Comparison of ENCODE assay signal across 14 cellular contexts in the genomic region with DNA sequence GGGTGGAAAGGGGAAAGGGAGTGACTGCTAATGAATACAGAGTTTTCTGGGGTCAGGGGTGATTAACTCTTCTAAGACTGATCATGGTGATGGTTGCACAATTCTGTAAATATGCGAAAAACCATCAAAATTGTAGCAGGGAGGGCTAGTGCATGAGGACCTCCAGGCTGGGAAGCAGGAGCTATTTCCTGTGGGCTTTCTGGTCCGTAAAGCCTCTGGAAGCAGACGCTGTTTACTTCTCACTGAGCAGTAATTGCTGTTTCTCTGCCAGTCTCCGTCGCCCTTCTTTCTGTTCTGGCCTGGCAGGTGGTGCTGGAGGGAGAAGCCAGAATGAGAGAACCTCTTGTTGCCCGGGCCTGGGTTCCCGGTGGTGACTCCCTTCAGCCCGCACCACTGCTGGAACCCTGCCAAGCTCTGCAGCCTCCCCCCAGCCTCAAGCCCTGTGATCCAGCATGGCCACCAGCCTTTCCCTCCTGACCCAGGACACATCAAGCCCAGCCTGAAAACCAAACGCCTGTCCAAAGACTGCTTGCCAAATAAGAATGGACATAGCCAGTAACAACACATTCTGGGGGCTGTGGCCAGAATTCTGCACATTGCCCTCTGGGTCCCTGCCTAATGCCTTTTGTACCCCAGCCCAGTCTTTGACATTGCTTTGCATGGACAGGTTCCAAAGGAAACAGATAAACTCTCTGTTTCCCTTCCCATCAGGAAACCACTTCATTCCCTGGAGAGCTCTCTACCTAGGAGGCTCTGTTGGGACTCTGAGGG.
DNase-seq lines count a peak whose midpoint lies in the region; ATAC-seq and TF ChIP-seq lines count a peak whose summit lies in the region.
"Had no signal": no experiment of that assay in that cellular context is flagged by ENCODE, and none has a peak within 500 bp of the region (broad histone marks: within the 10 kb centered on the region; RNA-seq: fewer than 3 reads in every experiment).

No MANE protein-coding gene starts in this region.

- H3K9me3 ChIP-seq in SK-N-SH (no peaks in the 10 kb centered on the region), T-helper 17 cell (ENCODE audit: control insufficient read depth, low read length, poor library complexity, severe bottlenecking) (no peaks in the 10 kb centered on the region)

- ATAC-seq in T-helper 17 cell = no peak
- ATAC-seq: activated T-cell treated with anti-CD3 and anti-CD28 coated beads, Interleukin-2, amount 50 U/mL, for 72 hours; stimulated activated effector memory CD8-positive, alpha-beta T cell treated with anti-CD3 and anti-CD28 coated beads, Interleukin-12 subunit alpha, Interleukin-12 subunit beta, amount 100 ng/mL, for 72 hours had no signal

- no peaks in the 10 kb centered on the region for H3K36me3 Mint-ChIP-seq in nephron (ENCODE audit: low read depth)
- no peaks in the 10 kb centered on the region for H3K36me3 Mint-ChIP-seq in T-helper 17 cell (ENCODE audit: low read depth)
- H3K36me3 Mint-ChIP-seq: stimulated activated effector memory CD8-positive, alpha-beta T cell treated with anti-CD3 and anti-CD28 coated beads, Interleukin-12 subunit alpha, Interleukin-12 subunit beta, amount 100 ng/mL, for 72 hours had no signal

- H3K4me1 ChIP-seq in SK-N-SH (ENCODE audit: control insufficient read depth in 1 of 2, insufficient read depth in 2 of 2, low read depth in 1 of 2, low read length in 1 of 2) = peaks cover 0 to 2% of the 10 kb centered on the region in 2 experiments; a peak in 1 of 4 replicates
- H3K4me1 ChIP-seq: parathyroid adenoma had no signal

- H3K9me2 ChIP-seq in SK-N-SH = no peaks in the 10 kb centered on the region

- H3F3A ChIP-seq in SK-N-SH (replicated peaks; ENCODE audit: insufficient read depth) = no peaks in the 10 kb centered on the region

- POLR2A ChIA-PET in SK-N-SH (lab: Yijun Ruan, JAX) = interaction anchor here (0.6 kb wide), 1 partner anchor 899 kb away, joined by 7 read pairs; no protein-coding TSS in a partner anchor

- no peak for TF ChIP-seq CTCF in coronary artery (IDR thresholded peaks at IDR 0.05)
- TF ChIP-seq CTCF in nephron (IDR thresholded peaks at IDR 0.05; ENCODE audit: unreplicated experiment in 3 of 3) = no peak
- no peak for TF ChIP-seq CTCF in SK-N-SH (IDR thresholded peaks at IDR 0.05)
- no peak for TF ChIP-seq CTCF in GM13976 (IDR thresholded peaks at IDR 0.05; ENCODE audit: borderline replicate concordance, control extremely low read depth, extremely low read depth, insufficient read depth, missing control alignments)

- no peaks in the 10 kb centered on the region for H4K20me1 ChIP-seq in SK-N-SH (ENCODE audit: insufficient read depth)

- H3K4me3 Mint-ChIP-seq in nephron = no peak overlapping the region
- no peak overlapping the region for H3K4me3 Mint-ChIP-seq in T-helper 17 cell
- H3K4me3 Mint-ChIP-seq: activated T-cell treated with anti-CD3 and anti-CD28 coated beads, Interleukin-2, amount 50 U/mL, for 72 hours; B cell; stimulated activated effector memory CD8-positive, alpha-beta T cell treated with anti-CD3 and anti-CD28 coated beads, Interleukin-12 subunit alpha, Interleukin-12 subunit beta, amount 100 ng/mL, for 72 hours had no signal

- DNase-seq in Ammon's horn (ENCODE audit: low spot score) (peak; percentile 84), NCI-H2107 treated with DMSO at 0.1 percent for 48 hours (lab: John Stamatoyannopoulos, UW; ENCODE audit: unreplicated experiment) (peak; percentile 49), coronary artery (ENCODE audit: low spot score) (peak; percentile 74), SK-N-SH (no peak), T-helper 17 cell (no peak), GM13976 (ENCODE audit: low spot score) (no peak)
- no peak for DNase-seq in activated T-cell treated with anti-CD3 and anti-CD28 coated beads, Interleukin-2, amount 50 U/mL, for 48 hours
- DNase-seq: activated T-cell treated with anti-CD3 and anti-CD28 coated beads, Interleukin-2, amount 50 U/mL, for 72 hours; Karpas-422 had no signal

- no peaks in the 10 kb centered on the region for H3K9me3 Mint-ChIP-seq in nephron
- H3K9me3 Mint-ChIP-seq: activated T-cell treated with anti-CD3 and anti-CD28 coated beads, Interleukin-2, amount 50 U/mL, for 72 hours; stimulated activated effector memory CD8-positive, alpha-beta T cell treated with anti-CD3 and anti-CD28 coated beads, Interleukin-12 subunit alpha, Interleukin-12 subunit beta, amount 100 ng/mL, for 72 hours had no signal

- H3K79me2 ChIP-seq in SK-N-SH (ENCODE audit: insufficient read depth) = no peaks in the 10 kb centered on the region
- H3K79me2 ChIP-seq: parathyroid adenoma had no signal

- peaks cover 41% of the 10 kb centered on the region for H3K4me1 Mint-ChIP-seq in nephron
- no peaks in the 10 kb centered on the region for H3K4me1 Mint-ChIP-seq in T-helper 17 cell
- H3K4me1 Mint-ChIP-seq: B cell; stimulated activated effector memory CD8-positive, alpha-beta T cell treated with anti-CD3 and anti-CD28 coated beads, Interleukin-12 subunit alpha, Interleukin-12 subunit beta, amount 100 ng/mL, for 72 hours had no signal

- peak overlapping the region; percentile 39 for H3K4me3 ChIP-seq in coronary artery
- H3K4me3 ChIP-seq in SK-N-SH (ENCODE audit: low read depth in 2 of 2, low read length in 1 of 2) = no peak overlapping the region
- H3K4me3 ChIP-seq: SK-N-MC had no signal

- H3K27ac ChIP-seq in coronary artery = peak overlapping the region; percentile 16 to 71
- no peak overlapping the region for H3K27ac ChIP-seq in SK-N-SH (ENCODE audit: low read depth in 2 of 2, low read length in 1 of 2)
- H3K27ac ChIP-seq: parathyroid adenoma, SK-N-MC had no signal

- H3K36me3 ChIP-seq in SK-N-SH (replicated peaks in 1 of 2; ENCODE audit: control insufficient read depth in 1 of 2, insufficient read depth in 2 of 2, low read length in 1 of 2) = no peaks in the 10 kb centered on the region

- H3K27ac Mint-ChIP-seq in nephron (peak overlapping the region in 2 of 3 experiments; percentile 50 to 72), T-helper 17 cell (no peak overlapping the region)
- H3K27ac Mint-ChIP-seq: activated T-cell treated with anti-CD3 and anti-CD28 coated beads, Interleukin-2, amount 50 U/mL, for 72 hours; B cell; stimulated activated effector memory CD8-positive, alpha-beta T cell treated with anti-CD3 and anti-CD28 coated beads, Interleukin-12 subunit alpha, Interleukin-12 subunit beta, amount 100 ng/mL, for 72 hours had no signal

- in situ Hi-C loops in GM13976 (cut with MboI; ENCODE audit: low sequenced_read_pairs, unreplicated experiment) = no loop called here

- no peak for TF ChIP-seq RAD21 in SK-N-SH (IDR thresholded peaks at IDR 0.05; ENCODE audit: low read length)

- WGBS in SK-N-SH (ENCODE audit: low lambda C conversion rate) = 47% methylated on average over 7 of the region's 9 CpGs

- CTCF ChIA-PET in SK-N-SH (lab: Yijun Ruan, JAX) = interaction anchor here (0.7 to 1.0 kb wide), 2 partner anchors 9 to 10 kb away, joined by 3 read pairs; no protein-coding TSS in a partner anchor

- TF ChIP-seq EP300 in SK-N-SH (IDR thresholded peaks at IDR 0.05; ENCODE audit: borderline replicate concordance in 1 of 2, low read depth in 1 of 2, low read length in 1 of 2) = no peak

- H3K4me2 ChIP-seq in SK-N-SH = no peak overlapping the region

- no peak overlapping the region for H2AFZ ChIP-seq in SK-N-SH (ENCODE audit: low read depth)
- H2AFZ ChIP-seq: parathyroid adenoma had no signal

- H3K27me3 Mint-ChIP-seq in nephron (ENCODE audit: low read depth) (peaks cover 69% of the 10 kb centered on the region), T-helper 17 cell (peaks cover 72% of the 10 kb centered on the region)

- H3K27me3 ChIP-seq in SK-N-SH (ENCODE audit: insufficient read depth) = peaks cover 61% of the 10 kb centered on the region

- no peak overlapping the region for H3K9ac ChIP-seq in SK-N-SH
- H3K9ac ChIP-seq: parathyroid adenoma had no signal

TF ChIP-seq in SK-N-SH, 30 proteins besides CTCF, POLR2A, EP300 and RAD21:
- TF ChIP-seq GATA2 (CRISPR knock-in tag; IDR thresholded peaks at IDR 0.05) (no peak), NFIC (IDR thresholded peaks at IDR 0.05; ENCODE audit: borderline replicate concordance) (no peak)
- TF ChIP-seq, protein P1, sequence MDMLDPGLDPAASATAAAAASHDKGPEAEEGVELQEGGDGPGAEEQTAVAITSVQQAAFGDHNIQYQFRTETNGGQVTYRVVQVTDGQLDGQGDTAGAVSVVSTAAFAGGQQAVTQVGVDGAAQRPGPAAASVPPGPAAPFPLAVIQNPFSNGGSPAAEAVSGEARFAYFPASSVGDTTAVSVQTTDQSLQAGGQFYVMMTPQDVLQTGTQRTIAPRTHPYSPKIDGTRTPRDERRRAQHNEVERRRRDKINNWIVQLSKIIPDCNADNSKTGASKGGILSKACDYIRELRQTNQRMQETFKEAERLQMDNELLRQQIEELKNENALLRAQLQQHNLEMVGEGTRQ (IDR thresholded peaks at IDR 0.05; ENCODE audit: borderline replicate concordance, low read depth, low read length) = no peak

Comparison
In these comparisons a context has a peak if more than half of its experiments do, and no peak if none do; other contexts are left out.
1. DNase-seq: peak in Ammon's horn (single experiment), NCI-H2107 treated with DMSO at 0.1 percent for 48 hours (single experiment) and coronary artery (single experiment); none in SK-N-SH (single experiment), T-helper 17 cell (0 of 3), activated T-cell treated with anti-CD3 and anti-CD28 coated beads, Interleukin-2, amount 50 U/mL, for 48 hours (0 of 2) and GM13976 (single experiment).
2. H3K27ac ChIP-seq: peak in coronary artery (2 of 2); none in SK-N-SH (0 of 2).